In genomic region chr17:75249564-75249963, GRCh38 we compare ENCODE assay signal across 9 cellular contexts. TPM values are rescaled to one million over a fixed set of nuclear protein-coding genes. Genes with fewer than 3 reads are reported as not detected.
DNase-seq lines count a peak whose midpoint lies in the region; ATAC-seq and TF ChIP-seq lines count a peak whose summit lies in the region.
"Had no signal": no experiment of that assay in that cellular context is flagged by ENCODE, and none has a peak within 500 bp of the region (broad histone marks: within the 10 kb centered on the region; RNA-seq: fewer than 3 reads in every experiment).

No MANE protein-coding gene starts in this region.

- no peaks in the 10 kb centered on the region for H3K27me3 Mint-ChIP-seq in activated T-helper 2 cell treated with anti-CD3 and anti-CD28 coated beads, Interferon-gamma antibody, Interleukin-2, Interleukin-4, amounts not matched to agents 10 μg/mL and 5 μg/mL and 100 μg/mL, durations not matched to agents 14 hours and 24 hours and 36 hours (ENCODE audit: low read depth)
- H3K27me3 Mint-ChIP-seq in mesothelial cell of epicardium (ENCODE audit: low read depth) = no peaks in the 10 kb centered on the region

- peak overlapping the region; percentile 72 for H3K4me3 Mint-ChIP-seq in activated T-helper 2 cell treated with anti-CD3 and anti-CD28 coated beads, Interferon-gamma antibody, Interleukin-2, Interleukin-4, amounts not matched to agents 10 μg/mL and 5 μg/mL and 100 μg/mL, durations not matched to agents 14 hours and 24 hours and 36 hours (ENCODE audit: low read depth)
- H3K4me3 Mint-ChIP-seq in mesothelial cell of epicardium = no peak overlapping the region

- H3K4me1 Mint-ChIP-seq in activated T-helper 2 cell treated with anti-CD3 and anti-CD28 coated beads, Interferon-gamma antibody, Interleukin-2, Interleukin-4, amounts not matched to agents 10 μg/mL and 5 μg/mL and 100 μg/mL, durations not matched to agents 14 hours and 24 hours and 36 hours (ENCODE audit: low read depth) = peaks cover 57% of the 10 kb centered on the region
- no peaks in the 10 kb centered on the region for H3K4me1 Mint-ChIP-seq in mesothelial cell of epicardium

- no peak overlapping the region for H2AFZ ChIP-seq in GM23248

- H3K9me3 ChIP-seq in BLaER1 = no peaks in the 10 kb centered on the region
- H3K9me3 ChIP-seq in GM23248 (ENCODE audit: low read depth) = no peaks in the 10 kb centered on the region

- DNase-seq in GM23248 (no peak), mesothelial cell of epicardium (ENCODE audit: low spot score in 2 of 2, unreplicated experiment in 2 of 2) (no peak), GM13977 (ENCODE audit: low spot score) (no peak), KBM-7 (no peak), H7 (no peak)
- DNase-seq in activated T-helper 2 cell treated with anti-CD3 and anti-CD28 coated beads, Interferon-gamma antibody, Interleukin-2, Interleukin-4, amounts not matched to agents 10 μg/mL and 5 μg/mL and 100 μg/mL, durations not matched to agents 14 hours and 24 hours and 36 hours (ENCODE audit: low spot score) = no peak
- DNase-seq: kidney had no signal

- intact Hi-C loops in activated T-helper 2 cell treated with anti-CD3 and anti-CD28 coated beads, Interferon-gamma antibody, Interleukin-2, Interleukin-4, amounts not matched to agents 10 μg/mL and 5 μg/mL and 100 μg/mL, durations not matched to agents 14 hours and 24 hours and 36 hours (cut with micrococcal nuclease) = no loop called here

- H3K27me3 ChIP-seq in BLaER1 = no peaks in the 10 kb centered on the region
- no peaks in the 10 kb centered on the region for H3K27me3 ChIP-seq in GM23248 (replicated peaks; ENCODE audit: insufficient read depth)
- H3K27me3 ChIP-seq in H7 (ENCODE audit: control insufficient read depth, insufficient read depth, low read length) = no peaks in the 10 kb centered on the region

- H3K9ac ChIP-seq in BLaER1 (peak overlapping the region; percentile 69), GM23248 (no peak overlapping the region; the same call in 1 of the 2 replicates)

- H4K20me1 ChIP-seq in BLaER1 (peaks cover 78% of the 10 kb centered on the region), GM23248 (ENCODE audit: insufficient read depth) (no peaks in the 10 kb centered on the region)

- H3K9me3 Mint-ChIP-seq in activated T-helper 2 cell treated with anti-CD3 and anti-CD28 coated beads, Interferon-gamma antibody, Interleukin-2, Interleukin-4, amounts not matched to agents 10 μg/mL and 5 μg/mL and 100 μg/mL, durations not matched to agents 14 hours and 24 hours and 36 hours = no peaks in the 10 kb centered on the region
- no peaks in the 10 kb centered on the region for H3K9me3 Mint-ChIP-seq in mesothelial cell of epicardium

- H3K4me2 ChIP-seq in BLaER1 = peak overlapping the region; percentile 85
- peak overlapping the region; percentile 58 for H3K4me2 ChIP-seq in GM23248 (ENCODE audit: unreplicated experiment)

- peaks cover 34% of the 10 kb centered on the region for H3K36me3 Mint-ChIP-seq in activated T-helper 2 cell treated with anti-CD3 and anti-CD28 coated beads, Interferon-gamma antibody, Interleukin-2, Interleukin-4, amounts not matched to agents 10 μg/mL and 5 μg/mL and 100 μg/mL, durations not matched to agents 14 hours and 24 hours and 36 hours (ENCODE audit: low read depth)
- peaks cover 8% of the 10 kb centered on the region for H3K36me3 Mint-ChIP-seq in mesothelial cell of epicardium

- H3K79me2 ChIP-seq in GM23248 (ENCODE audit: insufficient read depth) = peaks cover 80% of the 10 kb centered on the region

- no peak overlapping the region for H3K4me3 ChIP-seq in BLaER1
- H3K4me3 ChIP-seq in GM23248 = no peak overlapping the region
- no peak overlapping the region for H3K4me3 ChIP-seq in H7 (ENCODE audit: insufficient read depth, low read depth, low read length)

- in situ Hi-C loops in GM23248 (cut with MboI) (no loop called here), GM13977 (cut with MboI; ENCODE audit: low pct_unique_long_range_greater_than_20kb, low sequenced_read_pairs, unreplicated experiment) (no loop called here), KBM-7 (cut with MboI; ENCODE audit: low pct_unique_long_range_greater_than_20kb, low sequenced_read_pairs) (no loop called here)

- WGBS in GM23248 (ENCODE audit: low coverage in 1 of 2, low lambda C conversion rate in 2 of 2, missing lambda C conversion rate in 2 of 2), 2 experiments = 72 to 74% methylated on average over 4 of the region's 4 CpGs

- H3F3A ChIP-seq in GM23248 (ENCODE audit: insufficient read depth) = peaks cover 13% of the 10 kb centered on the region; the same call in 1 of the 2 replicates

- peak overlapping the region; percentile 61 for H3K27ac ChIP-seq in BLaER1
- H3K27ac ChIP-seq in GM23248 = no peak overlapping the region; the same call in 1 of the 2 replicates

- H3K36me3 ChIP-seq in BLaER1 (peaks cover 30% of the 10 kb centered on the region), GM23248 (ENCODE audit: low read depth) (no peaks in the 10 kb centered on the region; the same call in 1 of the 2 replicates), H7 (replicated peaks; ENCODE audit: control insufficient read depth, insufficient read depth, low read length) (peaks cover 17% of the 10 kb centered on the region)

- ATAC-seq in GM21423 (IDR thresholded peaks at IDR 0.05; ENCODE audit: unreplicated experiment) = no peak

- TF ChIP-seq CTCF in mesothelial cell of epicardium (IDR thresholded peaks at IDR 0.05; ENCODE audit: unreplicated experiment) (no peak), GM13977 (IDR thresholded peaks at IDR 0.05; ENCODE audit: extremely low read depth, insufficient read depth, missing control alignments) (no peak)

- H3K4me1 ChIP-seq in BLaER1 (peaks cover 59% of the 10 kb centered on the region), GM23248 (ENCODE audit: insufficient read depth) (peaks cover 10% of the 10 kb centered on the region)

- peak overlapping the region; percentile 95 for H3K27ac Mint-ChIP-seq in activated T-helper 2 cell treated with anti-CD3 and anti-CD28 coated beads, Interferon-gamma antibody, Interleukin-2, Interleukin-4, amounts not matched to agents 10 μg/mL and 5 μg/mL and 100 μg/mL, durations not matched to agents 14 hours and 24 hours and 36 hours
- peak overlapping the region; percentile 4 for H3K27ac Mint-ChIP-seq in mesothelial cell of epicardium

- H3K9me2 ChIP-seq in GM23248 (ENCODE audit: insufficient read depth) = no peaks in the 10 kb centered on the region

RNA-seq across cellular contexts. Expression of gene GGA3, which starts 11.8 kb away (rescaled TPM):
- total RNA-seq in GM23248 (2014; rRNA removed; shearing (Covaris generic)) = 5.9 and 12.1 TPM in 2 replicates
- polyA plus RNA-seq in GM23248 (2016; fragmentation: Nextera tagmentation; extraction: Ambion mirVana) = 15.2 and 16.0 TPM in 2 replicates
- 71.7 and 77.2 TPM in 2 replicates for total RNA-seq in activated T-helper 2 cell treated with anti-CD3 and anti-CD28 coated beads, Interferon-gamma antibody, Interleukin-2, Interleukin-4, amounts not matched to agents 10 μg/mL and 5 μg/mL and 100 μg/mL, durations not matched to agents 14 hours and 24 hours and 36 hours
- total RNA-seq in mesothelial cell of epicardium = 54.6 to 61.2 TPM (median 58.3 TPM) in 3 replicates
- total RNA-seq in H7 (2014; rRNA removed; shearing (Covaris generic)) = 30.8 and 34.8 TPM in 2 replicates

RNA-seq across cellular contexts. Expression of gene MRPS7, which starts 12.1 kb away (rescaled TPM):
- total RNA-seq in GM23248 (2014; rRNA removed; shearing (Covaris generic)) = 34.8 and 41.6 TPM in 2 replicates
- polyA plus RNA-seq in GM23248 (2016; fragmentation: Nextera tagmentation; extraction: Ambion mirVana) = 87.6 and 87.8 TPM in 2 replicates
- total RNA-seq in activated T-helper 2 cell treated with anti-CD3 and anti-CD28 coated beads, Interferon-gamma antibody, Interleukin-2, Interleukin-4, amounts not matched to agents 10 μg/mL and 5 μg/mL and 100 μg/mL, durations not matched to agents 14 hours and 24 hours and 36 hours = 99.4 and 101 TPM in 2 replicates
- 44.2 to 49.2 TPM (median 45.3 TPM) in 3 replicates for total RNA-seq in mesothelial cell of epicardium
- 128 and 166 TPM in 2 replicates for total RNA-seq in H7 (2014; rRNA removed; shearing (Covaris generic))

RNA-seq across cellular contexts. Expression of gene MIF4GD, which starts 21.5 kb away (rescaled TPM):
- total RNA-seq in GM23248 (2014; rRNA removed; shearing (Covaris generic)) = 10.7 and 33.1 TPM in 2 replicates
- polyA plus RNA-seq in GM23248 (2016; fragmentation: Nextera tagmentation; extraction: Ambion mirVana) = 14.1 and 14.4 TPM in 2 replicates
- total RNA-seq in activated T-helper 2 cell treated with anti-CD3 and anti-CD28 coated beads, Interferon-gamma antibody, Interleukin-2, Interleukin-4, amounts not matched to agents 10 μg/mL and 5 μg/mL and 100 μg/mL, durations not matched to agents 14 hours and 24 hours and 36 hours = 50.5 and 51.5 TPM in 2 replicates
- 10.6 to 11.5 TPM (median 11.2 TPM) in 3 replicates for total RNA-seq in mesothelial cell of epicardium
- 28.0 TPM in 2 replicates for total RNA-seq in H7 (2014; rRNA removed; shearing (Covaris generic))

RNA-seq across cellular contexts. Expression of gene SLC25A19, which starts 39.7 kb away (rescaled TPM):
- total RNA-seq in GM23248 (2014; rRNA removed; shearing (Covaris generic)) = 6.2 and 16.9 TPM in 2 replicates
- polyA plus RNA-seq in GM23248 (2016; fragmentation: Nextera tagmentation; extraction: Ambion mirVana) = 6.7 and 6.8 TPM in 2 replicates
- total RNA-seq in activated T-helper 2 cell treated with anti-CD3 and anti-CD28 coated beads, Interferon-gamma antibody, Interleukin-2, Interleukin-4, amounts not matched to agents 10 μg/mL and 5 μg/mL and 100 μg/mL, durations not matched to agents 14 hours and 24 hours and 36 hours = 97.4 and 101 TPM in 2 replicates
- 9.8 to 10.4 TPM (median 10.3 TPM) in 3 replicates for total RNA-seq in mesothelial cell of epicardium
- 25.7 and 31.0 TPM in 2 replicates for total RNA-seq in H7 (2014; rRNA removed; shearing (Covaris generic))

RNA-seq across cellular contexts. Expression of gene NUP85, which starts 44.1 kb away (rescaled TPM):
- 13.4 and 26.2 TPM in 2 replicates for total RNA-seq in GM23248 (2014; rRNA removed; shearing (Covaris generic))
- 31.4 and 44.0 TPM in 2 replicates for polyA plus RNA-seq in GM23248 (2016; fragmentation: Nextera tagmentation; extraction: Ambion mirVana)
- 115 and 122 TPM in 2 replicates for total RNA-seq in activated T-helper 2 cell treated with anti-CD3 and anti-CD28 coated beads, Interferon-gamma antibody, Interleukin-2, Interleukin-4, amounts not matched to agents 10 μg/mL and 5 μg/mL and 100 μg/mL, durations not matched to agents 14 hours and 24 hours and 36 hours
- total RNA-seq in mesothelial cell of epicardium = 69.6 to 79.7 TPM (median 71.9 TPM) in 3 replicates
- total RNA-seq in H7 (2014; rRNA removed; shearing (Covaris generic)) = 61.7 and 62.8 TPM in 2 replicates
